In genomic region chr12:95582230-95583058, GRCh38 we compare ENCODE assay signal across 8 cellular contexts. TPM values are rescaled to one million over a fixed set of nuclear protein-coding genes. Genes with fewer than 3 reads are reported as not detected.
A peak's percentile ranks its signal among the peaks of the same experiment; 100 is the strongest.
DNase-seq lines count a peak whose midpoint lies in the region; ATAC-seq lines count a peak whose summit lies in the region.

No MANE protein-coding gene starts in this region.

- H3K27me3 ChIP-seq in aorta (ENCODE audit: control insufficient read depth in 1 of 2, insufficient read depth in 2 of 2, low read length in 1 of 2): no peaks in the 10 kb centered on the region

- no peaks in the 10 kb centered on the region for H3K4me1 ChIP-seq in aorta (ENCODE audit: control insufficient read depth in 1 of 2, insufficient read depth in 2 of 2, low read length in 2 of 2)

- ATAC-seq in GM18511 (IDR thresholded peaks at IDR 0.05; ENCODE audit: unreplicated experiment): no peak
- ATAC-seq in GM18858 (IDR thresholded peaks at IDR 0.05; ENCODE audit: unreplicated experiment): no peak
- no peak for ATAC-seq in aorta (ENCODE audit: low FRiP score)

- H3K4me3 ChIP-seq in aorta (ENCODE audit: low read length in 2 of 2): no peak overlapping the region

- H3K36me3 ChIP-seq in aorta (ENCODE audit: control insufficient read depth in 1 of 2, insufficient read depth in 2 of 2, low read length in 1 of 2): no peaks in the 10 kb centered on the region

- intact Hi-C loops in aorta (cut with DNase I): loop anchor here in 1 of 2 donors (2.0 kb wide), 1 partner anchor 232 kb away; no protein-coding TSS in a partner anchor

- whole genome bisulfite sequencing in aorta, 2 donors: 44 to 46% methylated on average over 8 of the region's 8 CpGs

- peak; percentile 2 for DNase-seq in DMS79 (lab: John Stamatoyannopoulos, UW)
- DNase-seq in NCI-H2107 treated with DMSO at 0.1 percent for 48 hours (lab: John Stamatoyannopoulos, UW; ENCODE audit: unreplicated experiment): peak; percentile 31
- DNase-seq in cerebellar cortex (ENCODE audit: low spot score): peak; percentile 42
- DNase-seq in midbrain (lab: John Stamatoyannopoulos, UW): peak; percentile 33
- DNase-seq in central memory CD4-positive, alpha-beta T cell: no peak
- no peak for DNase-seq in aorta

- no peak overlapping the region for H3K27ac ChIP-seq in aorta (ENCODE audit: low read depth in 1 of 2, low read length in 2 of 2)

- no peaks in the 10 kb centered on the region for H3K9me3 ChIP-seq in aorta (ENCODE audit: control insufficient read depth, low read length)

RNA-seq across cellular contexts. Expression of gene USP44, which starts 31.2 kb away (rescaled TPM):
- total RNA-seq in aorta: 1 to 10 TPM; 1.6 to 2.2 TPM
- polyA plus RNA-seq in aorta: 1 to 10 TPM; 1.7 to 4.4 TPM

Comparison
In these comparisons a context has a peak if more than half of its experiments do, and no peak if none do; other contexts are left out.
1. DNase-seq: peak in DMS79 (single experiment), NCI-H2107 treated with DMSO at 0.1 percent for 48 hours (single experiment), cerebellar cortex (single experiment) and midbrain (single experiment); none in central memory CD4-positive, alpha-beta T cell (single experiment) and aorta (0 of 2).